ENCODE assay signal across 13 cellular contexts in the genomic region with DNA sequence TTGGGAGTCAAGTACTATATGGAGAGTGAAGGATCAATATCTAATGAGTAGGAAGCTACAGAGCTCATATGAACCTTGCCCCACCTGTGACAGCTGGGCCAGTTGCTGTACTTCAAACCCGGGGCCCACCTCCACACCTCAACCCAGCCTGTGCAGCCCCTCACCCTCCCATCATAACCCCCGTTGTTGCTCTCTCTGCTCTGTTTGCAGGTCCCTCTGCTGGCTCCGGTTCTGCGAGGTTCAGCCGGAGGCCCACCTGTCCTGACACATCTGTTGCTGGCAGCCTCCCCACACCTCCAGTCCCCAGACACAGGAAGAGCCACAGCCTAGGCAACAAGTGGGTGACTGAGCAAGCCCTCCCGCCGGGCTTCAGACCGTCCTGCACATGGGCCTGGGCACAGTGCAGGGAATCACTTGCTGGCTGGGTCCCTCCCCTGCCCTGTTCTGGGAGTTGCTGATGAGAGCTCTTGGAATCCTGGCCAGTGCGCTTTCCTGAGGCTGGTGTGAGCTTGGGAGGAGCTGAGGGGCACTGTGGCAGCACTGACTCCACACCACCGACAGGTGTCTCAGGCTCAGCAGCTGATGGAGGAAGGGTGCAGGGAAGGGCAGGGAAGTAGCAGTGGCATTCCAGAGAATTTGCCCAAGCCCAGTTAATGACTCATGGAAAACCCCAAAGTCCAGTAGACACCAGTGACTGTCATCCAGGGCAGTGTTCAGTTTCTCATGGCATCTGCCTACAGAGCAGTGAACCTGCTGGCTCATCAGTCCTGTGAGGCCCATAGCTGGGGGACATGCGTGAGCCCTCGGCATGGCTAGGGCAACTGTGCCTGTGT.
DNase-seq lines count a peak whose midpoint lies in the region; ATAC-seq, FAIRE-seq and TF ChIP-seq lines count a peak whose summit lies in the region.
"Had no signal": no experiment of that assay in that cellular context is flagged by ENCODE, and none has a peak within 500 bp of the region (broad histone marks: within the 10 kb centered on the region; RNA-seq: fewer than 3 reads in every experiment).

No MANE protein-coding gene starts in this region.

- H3F3A ChIP-seq in GM23338 (replicated peaks; ENCODE audit: low read depth) (no peaks in the 10 kb centered on the region), smooth muscle cell (ENCODE audit: low read depth) (no peaks in the 10 kb centered on the region)

- H3K4me3 ChIP-seq in GM23338 (no peak overlapping the region), OCI-LY7 (ENCODE audit: low read depth, low read length, poor library complexity, severe bottlenecking) (no peak overlapping the region), psoas muscle (no peak overlapping the region), smooth muscle cell (no peak overlapping the region)

- H3K4me1 Mint-ChIP-seq in GM23338: peaks cover 8% of the 10 kb centered on the region

- H3K9me3 Mint-ChIP-seq in GM23338: no peaks in the 10 kb centered on the region
- H3K9me3 Mint-ChIP-seq: activated CD4-positive, alpha-beta T cell treated with anti-CD3 and anti-CD28 coated beads, Interleukin-2, amount 10 ng/mL, durations not matched to agents 24 days and 14 days; activated T-helper 2 cell treated with anti-CD3 and anti-CD28 coated beads, Interferon-gamma antibody, Interleukin-2, Interleukin-4, amounts not matched to agents 10 μg/mL and 5 μg/mL and 100 μg/mL, durations not matched to agents 14 hours and 24 hours and 36 hours; stimulated activated naive CD8-positive, alpha-beta T cell treated with anti-CD3 and anti-CD28 coated beads, Interleukin-15, Interleukin-2, amounts not matched to agents 100 ng/mL and 50 ng/mL, for 24 hours had no signal

- no peak for FAIRE-seq in GM19239 (lab: Jason Lieb, UNC)

- H3K36me3 ChIP-seq in GM23338 (ENCODE audit: insufficient read depth) (no peaks in the 10 kb centered on the region), OCI-LY7 (ENCODE audit: insufficient read depth, low read length) (no peaks in the 10 kb centered on the region), psoas muscle (ENCODE audit: insufficient read depth in 1 of 2, low read depth in 1 of 2) (no peaks in the 10 kb centered on the region), smooth muscle cell (ENCODE audit: low read depth) (no peaks in the 10 kb centered on the region)

- CTCF ChIA-PET in OCI-LY7 (lab: Charles Lee; ENCODE audit: unreplicated experiment): interaction anchor here (0.6 kb wide), 1 partner anchor 269 kb away, joined by 3 read pairs; no protein-coding TSS in a partner anchor

- POLR2A ChIA-PET in OCI-LY7 (lab: Charles Lee): no interaction called here

- 72 to 83% (median 77%) methylated on average over 12 of the region's 12 CpGs for WGBS in psoas muscle, 3 donors
- 93% methylated on average over 12 of the region's 12 CpGs for WGBS in smooth muscle cell (ENCODE audit: low lambda C conversion rate)

- H3K9me2 ChIP-seq in GM23338 (ENCODE audit: insufficient read depth) (no peaks in the 10 kb centered on the region), OCI-LY7 (ENCODE audit: insufficient read depth, low read length) (no peaks in the 10 kb centered on the region)

- peak in 1 of 2 experiments; percentile 18; a peak in 2 of 4 replicates for TF ChIP-seq CTCF in GM23338 (conservative IDR thresholded peaks at IDR 0.05; ENCODE audit: low read depth in 2 of 2)
- 0 out of 2 replicates have a peak, but pooled peaks have one; percentile 26 for TF ChIP-seq CTCF in OCI-LY7 (conservative IDR thresholded peaks at IDR 0.05; ENCODE audit: low read length)
- peak; percentile 51 for TF ChIP-seq CTCF in foreskin keratinocyte (conservative IDR thresholded peaks at IDR 0.05)
- peak; percentile 30 for TF ChIP-seq CTCF in psoas muscle (IDR thresholded peaks at IDR 0.05)
- no peak for TF ChIP-seq CTCF in smooth muscle cell (IDR thresholded peaks at IDR 0.05; ENCODE audit: borderline replicate concordance, insufficient read depth, poor library complexity, severe bottlenecking)

- peaks cover 9% of the 10 kb centered on the region for H3K27me3 Mint-ChIP-seq in GM23338 (ENCODE audit: insufficient read depth, low read depth, poor library complexity)
- H3K27me3 Mint-ChIP-seq: stimulated activated naive CD8-positive, alpha-beta T cell treated with anti-CD3 and anti-CD28 coated beads, Interleukin-15, Interleukin-2, amounts not matched to agents 100 ng/mL and 50 ng/mL, for 24 hours had no signal

- no peaks in the 10 kb centered on the region for H3K27me3 ChIP-seq in GM23338 (ENCODE audit: insufficient read depth)
- H3K27me3 ChIP-seq in foreskin keratinocyte: peaks cover 6% of the 10 kb centered on the region
- no peaks in the 10 kb centered on the region for H3K27me3 ChIP-seq in psoas muscle (ENCODE audit: insufficient read depth in 3 of 3, low read length in 2 of 3)
- H3K27me3 ChIP-seq in smooth muscle cell (ENCODE audit: low read depth): no peaks in the 10 kb centered on the region

- H3K27ac ChIP-seq in GM23338 (ENCODE audit: low read depth) (no peak overlapping the region), OCI-LY7 (ENCODE audit: low read depth, low read length, poor library complexity, severe bottlenecking) (no peak overlapping the region), foreskin keratinocyte (no peak overlapping the region), psoas muscle (peak overlapping the region; percentile 58), smooth muscle cell (ENCODE audit: low read depth) (no peak overlapping the region)

- ATAC-seq in GM23338: peak; percentile 49
- ATAC-seq in foreskin keratinocyte: peak; percentile 77
- peak; percentile 33 to 81 (median 74) for ATAC-seq in psoas muscle

- H3K79me2 ChIP-seq in GM23338 (replicated peaks; ENCODE audit: insufficient read depth) (no peaks in the 10 kb centered on the region), OCI-LY7 (ENCODE audit: insufficient read depth, low read depth, low read length) (no peaks in the 10 kb centered on the region), smooth muscle cell (ENCODE audit: low read depth) (no peaks in the 10 kb centered on the region)

- no peak overlapping the region for H3K9ac ChIP-seq in smooth muscle cell (ENCODE audit: low read depth)

- H3K27ac Mint-ChIP-seq in GM23338: no peak overlapping the region
- H3K27ac Mint-ChIP-seq: activated CD4-positive, alpha-beta T cell treated with anti-CD3 and anti-CD28 coated beads, Interleukin-2, amount 10 ng/mL, durations not matched to agents 24 days and 14 days; activated T-helper 2 cell treated with anti-CD3 and anti-CD28 coated beads, Interferon-gamma antibody, Interleukin-2, Interleukin-4, amounts not matched to agents 10 μg/mL and 5 μg/mL and 100 μg/mL, durations not matched to agents 14 hours and 24 hours and 36 hours; stimulated activated naive CD8-positive, alpha-beta T cell treated with anti-CD3 and anti-CD28 coated beads, Interleukin-15, Interleukin-2, amounts not matched to agents 100 ng/mL and 50 ng/mL, for 24 hours had no signal

- no peaks in the 10 kb centered on the region for H4K20me1 ChIP-seq in GM23338 (replicated peaks; ENCODE audit: insufficient read depth)
- H4K20me1 ChIP-seq in OCI-LY7 (ENCODE audit: insufficient read depth, low read length): no peaks in the 10 kb centered on the region
- no peaks in the 10 kb centered on the region for H4K20me1 ChIP-seq in smooth muscle cell (ENCODE audit: low read depth)

- no TSS peak for BruUV-seq in OCI-LY7 (replicated peaks; lab: Mats Ljungman, UMichigan)

- H2AFZ ChIP-seq in GM23338: no peak overlapping the region
- H2AFZ ChIP-seq in OCI-LY7 (ENCODE audit: low read length): no peak overlapping the region
- H2AFZ ChIP-seq in smooth muscle cell (ENCODE audit: low read depth): no peak overlapping the region

- H3K9me3 ChIP-seq in OCI-LY7 (ENCODE audit: low read length): no peaks in the 10 kb centered on the region
- H3K9me3 ChIP-seq in psoas muscle: no peaks in the 10 kb centered on the region
- no peaks in the 10 kb centered on the region for H3K9me3 ChIP-seq in smooth muscle cell (replicated peaks; ENCODE audit: low read depth)

- no peak overlapping the region for H3K4me2 ChIP-seq in GM23338
- H3K4me2 ChIP-seq in OCI-LY7 (ENCODE audit: low read length): no peak overlapping the region
- H3K4me2 ChIP-seq in smooth muscle cell: no peak overlapping the region

- H3K36me3 Mint-ChIP-seq in GM23338 (ENCODE audit: low read depth): no peaks in the 10 kb centered on the region; the same call in 2 of the 3 replicates

- intact Hi-C loops in OCI-LY7 (cut with micrococcal nuclease; ENCODE audit: unreplicated experiment): loop anchor here (10.0 kb wide), 1 partner anchor 100 kb away; no protein-coding TSS in a partner anchor
- intact Hi-C loops in psoas muscle (cut with DNase I): loop anchor here (5.0 kb wide), 2 partner anchors 73 to 228 kb away; a partner anchor contains a TSS

- DNase-seq in GM23338 (ENCODE audit: low spot score) (peak; percentile 44), OCI-LY7 (ENCODE audit: low spot score) (no peak), foreskin keratinocyte (peak; percentile 37 to 63), psoas muscle (peak in 1 of 2 donors; percentile 52), GM19239 (ENCODE audit: insufficient read length, low spot score) (no peak), smooth muscle cell (lab: John Stamatoyannopoulos, UW; ENCODE audit: unreplicated experiment) (no peak), epidermal melanocyte (ENCODE audit: insufficient read length, low spot score) (no peak)
- DNase-seq: activated CD4-positive, alpha-beta T cell treated with anti-CD3 and anti-CD28 coated beads, Interleukin-2, amount 10 ng/mL, durations not matched to agents 24 days and 14 days; DMS79 treated with DMSO at 0.1 percent for 48 hours; NCI-H2029; stimulated activated CD4-positive, alpha-beta T cell treated with anti-CD3 and anti-CD28 coated beads, Interleukin-2, amount 100 ng/mL, for 48 hours had no signal

- H3K4me3 Mint-ChIP-seq in GM23338: no peak overlapping the region
- H3K4me3 Mint-ChIP-seq: activated CD4-positive, alpha-beta T cell treated with anti-CD3 and anti-CD28 coated beads, Interleukin-2, amount 10 ng/mL, durations not matched to agents 24 days and 14 days; stimulated activated naive CD8-positive, alpha-beta T cell treated with anti-CD3 and anti-CD28 coated beads, Interleukin-15, Interleukin-2, amounts not matched to agents 100 ng/mL and 50 ng/mL, for 24 hours had no signal

- H3K4me1 ChIP-seq in GM23338 (ENCODE audit: insufficient read depth) (peaks cover 4% of the 10 kb centered on the region; the same call in 1 of the 2 replicates), OCI-LY7 (ENCODE audit: insufficient read depth, low read length, poor library complexity, severe bottlenecking) (peaks cover 3% of the 10 kb centered on the region), foreskin keratinocyte (no peaks in the 10 kb centered on the region), psoas muscle (peaks cover 45% of the 10 kb centered on the region), smooth muscle cell (ENCODE audit: low read depth) (peaks cover 8% of the 10 kb centered on the region)

Comparison
In these comparisons a context has a peak if more than half of its experiments do, and no peak if none do; other contexts are left out.
1. DNase-seq: peak in GM23338 (single experiment) and foreskin keratinocyte (2 of 2); none in OCI-LY7 (single experiment), GM19239 (single experiment), smooth muscle cell (single experiment) and epidermal melanocyte (single experiment).
2. Peak in every context shown above with its lines, with median percentiles within 50 percentile points of each other: ATAC-seq.